In genomic region chr1:216281757-216282156, GRCh38 we compare ENCODE assay signal across 17 cellular contexts.
DNase-seq lines count a peak whose midpoint lies in the region; ATAC-seq and TF ChIP-seq lines count a peak whose summit lies in the region.
"Had no signal": no experiment of that assay in that cellular context is flagged by ENCODE, and none has a peak within 500 bp of the region (broad histone marks: within the 10 kb centered on the region; RNA-seq: fewer than 3 reads in every experiment).

No MANE protein-coding gene starts in this region.

- no peak for TF ChIP-seq POLR2A in lower leg skin (IDR thresholded peaks at IDR 0.05)

- H3K79me2 ChIP-seq in PC-3 (ENCODE audit: low read length): no peaks in the 10 kb centered on the region

- DNase-seq in ELR (ENCODE audit: low read depth) (peak; percentile 3), HT1080 (ENCODE audit: low read depth) (peak; percentile 2), PC-3 (peak; percentile 53), lower leg skin (ENCODE audit: low spot score in 2 of 2) (no peak)
- DNase-seq: AML-193; Caco-2; Calu3; CD4-positive, alpha-beta T cell; CD8-positive, alpha-beta T cell; DMS79 treated with DMSO at 0.1 percent for 48 hours; GDM1 had no signal

- no peaks in the 10 kb centered on the region for H3K27me3 ChIP-seq in PC-3 (ENCODE audit: low read length)
- H3K27me3 ChIP-seq: BLaER1 treated with 17β-estradiol and CSF1 and Interleukin-3, amounts not matched to agents 10 nM and 100 nM had no signal

- ATAC-seq in PC-3 (peak; percentile 87), GM19452 (IDR thresholded peaks at IDR 0.05; ENCODE audit: unreplicated experiment) (no peak)
- ATAC-seq: A549; CD8-positive, alpha-beta T cell; GM12878 had no signal

- intact Hi-C loops in PC-3 (cut with micrococcal nuclease) (loop anchor here (2.0 kb wide), 2 partner anchors 45 to 167 kb away; no protein-coding TSS in a partner anchor), lower leg skin (cut with DNase I; ENCODE audit: low total_unique reads) (no loop called here)

- H3K9me3 ChIP-seq in PC-3 (ENCODE audit: low read length): peaks cover 22% of the 10 kb centered on the region; the same call in 1 of the 2 replicates
- H3K9me3 ChIP-seq: A549 had no signal

- no peak overlapping the region for H3K4me2 ChIP-seq in PC-3 (ENCODE audit: low read length)
- H3K4me2 ChIP-seq: A549; BLaER1 treated with 17β-estradiol and CSF1 and Interleukin-3, amounts not matched to agents 10 nM and 100 nM had no signal

- H3K4me1 ChIP-seq in PC-3 (ENCODE audit: insufficient read depth, low read length): peaks cover 7% of the 10 kb centered on the region
- H3K4me1 ChIP-seq: A549, Caco-2 had no signal

- no peak overlapping the region for H3K27ac ChIP-seq in PC-3 (ENCODE audit: low read length)
- H3K27ac ChIP-seq: 22Rv1; A549; BLaER1 treated with 17β-estradiol and CSF1 and Interleukin-3, amounts not matched to agents 10 nM and 100 nM; C4-2B had no signal

- H3K9me2 ChIP-seq in PC-3 (replicated peaks; ENCODE audit: low read length): no peaks in the 10 kb centered on the region

- CTCF ChIA-PET in PC-3 (lab: Charles Lee): no interaction called here

- no peak overlapping the region for H3K9ac ChIP-seq in PC-3 (ENCODE audit: low read length)
- H3K9ac ChIP-seq: BLaER1 treated with 17β-estradiol and CSF1 and Interleukin-3, amounts not matched to agents 10 nM and 100 nM had no signal

- H4K20me1 ChIP-seq in PC-3 (ENCODE audit: low read length): no peaks in the 10 kb centered on the region
- H4K20me1 ChIP-seq: BLaER1 treated with 17β-estradiol and CSF1 and Interleukin-3, amounts not matched to agents 10 nM and 100 nM had no signal

- BruUV-seq in PC-3 (replicated peaks; lab: Mats Ljungman, UMichigan): no TSS peak

- TF ChIP-seq CTCF in PC-3 (conservative IDR thresholded peaks at IDR 0.05; ENCODE audit: low read depth, low read length) (no peak), lower leg skin (IDR thresholded peaks at IDR 0.05) (no peak)

- H2AFZ ChIP-seq in PC-3 (ENCODE audit: low read length): no peak overlapping the region

- POLR2A ChIA-PET in PC-3 (lab: Charles Lee; ENCODE audit: unreplicated experiment): interaction anchor here (0.7 kb wide), 1 partner anchor 1317 kb away, joined by 3 read pairs; no protein-coding TSS in a partner anchor

- 89 to 93% methylated on average over 2 of the region's 2 CpGs for WGBS in lower leg skin, 2 donors

- H3K36me3 ChIP-seq in PC-3 (ENCODE audit: low read depth, low read length): no peaks in the 10 kb centered on the region
- H3K36me3 ChIP-seq: BLaER1 treated with 17β-estradiol and CSF1 and Interleukin-3, amounts not matched to agents 10 nM and 100 nM had no signal

- no peaks in the 10 kb centered on the region for H3F3A ChIP-seq in PC-3 (ENCODE audit: low read length, unreplicated experiment)

- H3K4me3 ChIP-seq in PC-3 (ENCODE audit: low read length) (no peak overlapping the region), lower leg skin (ENCODE audit: low read depth, poor library complexity, severe bottlenecking) (no peak overlapping the region)
- H3K4me3 ChIP-seq: A549; BLaER1 treated with 17β-estradiol and CSF1 and Interleukin-3, amounts not matched to agents 10 nM and 100 nM; GM12878 had no signal

Comparison
In these comparisons a context has a peak if more than half of its experiments do, and no peak if none do; other contexts are left out.
1. DNase-seq: peak in ELR (single experiment), HT1080 (single experiment) and PC-3 (single experiment); none in lower leg skin (0 of 2).